ENCODE assay signal across 8 cellular contexts in the genomic region with DNA sequence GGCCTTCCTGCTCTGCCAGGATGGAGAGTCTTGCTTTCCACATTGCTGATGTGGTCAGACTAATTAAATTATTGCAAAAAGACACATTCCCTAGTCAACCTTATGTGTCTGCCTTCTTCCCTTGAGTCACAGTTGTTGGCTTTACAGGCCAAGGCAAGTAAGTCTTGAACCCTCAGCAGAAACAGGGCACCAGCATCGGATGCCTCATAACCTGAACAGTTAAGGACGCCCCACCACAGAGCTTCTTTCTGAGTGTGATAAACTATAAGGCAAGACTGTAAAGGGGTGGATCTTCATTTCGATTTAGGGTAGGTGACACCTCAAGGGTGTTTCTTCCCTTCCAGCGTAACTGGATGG. TPM values are rescaled to one million over a fixed set of nuclear protein-coding genes. Genes with fewer than 3 reads are reported as not detected.
DNase-seq lines count a peak whose midpoint lies in the region; ATAC-seq and TF ChIP-seq lines count a peak whose summit lies in the region.

No MANE protein-coding gene starts in this region.

- no peak for DNase-seq in RWPE2 (ENCODE audit: low spot score)
- no peak for DNase-seq in esophagus muscularis mucosa (ENCODE audit: extremely low spot score)
- no peak for DNase-seq in retinal pigment epithelial cell (ENCODE audit: low read depth)
- DNase-seq in NCI-H1105 treated with DMSO at 0.1 percent for 48 hours (lab: John Stamatoyannopoulos, UW), result no peak
- no peak for DNase-seq in activated CD8-positive, alpha-beta memory T cell treated with anti-CD3 and anti-CD28 coated beads for 24 hours

- H3K27me3 ChIP-seq in RWPE2 (ENCODE audit: insufficient read depth, poor library complexity, severe bottlenecking) (no peaks in the 10 kb centered on the region), esophagus muscularis mucosa (no peaks in the 10 kb centered on the region)

- intact Hi-C loops in esophagus muscularis mucosa (cut with DNase I), result loop anchor here (5.0 kb wide), 1 partner anchor 47 kb away; no protein-coding TSS in a partner anchor

- H3K27ac ChIP-seq in RWPE2 (ENCODE audit: poor library complexity, severe bottlenecking), result peak overlapping the region; percentile 66
- peak overlapping the region; percentile 90 to 96 (median 95) for H3K27ac ChIP-seq in esophagus muscularis mucosa (replicated peaks in 1 of 4)

- H3K9me3 ChIP-seq in RWPE2 (ENCODE audit: severe bottlenecking) (no peaks in the 10 kb centered on the region), esophagus muscularis mucosa (no peaks in the 10 kb centered on the region)

- TF ChIP-seq CTCF in GM12875 (IDR thresholded peaks at IDR 0.05; ENCODE audit: borderline replicate concordance, insufficient read depth, low read depth, low read length) (no peak), RWPE2 (IDR thresholded peaks at IDR 0.05; ENCODE audit: poor library complexity, severe bottlenecking) (no peak), esophagus muscularis mucosa (IDR thresholded peaks at IDR 0.05) (no peak), retinal pigment epithelial cell (conservative IDR thresholded peaks at IDR 0.05; ENCODE audit: low read depth, low read length) (no peak)

- peaks cover 21% of the 10 kb centered on the region for H3K36me3 ChIP-seq in RWPE2 (ENCODE audit: low read depth)
- no peaks in the 10 kb centered on the region for H3K36me3 ChIP-seq in esophagus muscularis mucosa

- 18% methylated on average over 2 of the region's 4 CpGs for WGBS in esophagus muscularis mucosa

- TF ChIP-seq POLR2A in esophagus muscularis mucosa (IDR thresholded peaks at IDR 0.05; ENCODE audit: low read depth), result no peak

- ATAC-seq in RWPE2 (ENCODE audit: low read depth) (no peak), HG02870 (IDR thresholded peaks at IDR 0.05; ENCODE audit: unreplicated experiment) (no peak), HG02678 (IDR thresholded peaks at IDR 0.05; ENCODE audit: unreplicated experiment) (no peak)

- H3K4me1 ChIP-seq in RWPE2 (ENCODE audit: insufficient read depth, poor library complexity, severe bottlenecking), result peaks cover 4% of the 10 kb centered on the region
- H3K4me1 ChIP-seq in esophagus muscularis mucosa, result peaks cover 14 to 28% (median 24%) of the 10 kb centered on the region in 4 donors

- no peak for TF ChIP-seq EP300 in esophagus muscularis mucosa (IDR thresholded peaks at IDR 0.05)

- peak overlapping the region; percentile 7 for H3K4me3 ChIP-seq in GM12875 (ENCODE audit: low read depth, low read length)
- peak overlapping the region; percentile 86 for H3K4me3 ChIP-seq in RWPE2 (ENCODE audit: severe bottlenecking)
- H3K4me3 ChIP-seq in esophagus muscularis mucosa, result peak overlapping the region; percentile 86 to 99 (median 90)
- peak overlapping the region; percentile 60 for H3K4me3 ChIP-seq in retinal pigment epithelial cell (ENCODE audit: low read length)

RNA-seq across cellular contexts. Expression of gene KIF2A, which starts 0.7 kb away (rescaled TPM):
- total RNA-seq in esophagus muscularis mucosa, result 10 to 100 TPM; 31.6 to 37.1 (median 33.3) TPM

Comparison
In these comparisons a context has a peak if more than half of its experiments do, and no peak if none do; other contexts are left out.
1. H3K4me3 ChIP-seq: peak in every context shown above with its lines; median percentile 90 in esophagus muscularis mucosa; 86 in RWPE2; 60 in retinal pigment epithelial cell; 7 in GM12875.